In genomic region chr1:162854245-162854860, GRCh38 we compare ENCODE assay signal across 9 cellular contexts. TPM values are rescaled to one million over a fixed set of nuclear protein-coding genes. Genes with fewer than 3 reads are reported as not detected.
DNase-seq lines count a peak whose midpoint lies in the region; ATAC-seq and TF ChIP-seq lines count a peak whose summit lies in the region.
"Had no signal": no experiment of that assay in that cellular context is flagged by ENCODE, and none has a peak within 500 bp of the region (broad histone marks: within the 10 kb centered on the region; RNA-seq: fewer than 3 reads in every experiment).

No MANE protein-coding gene starts in this region.

- no peaks in the 10 kb centered on the region for H3K9me3 ChIP-seq in CD4-positive, alpha-beta memory T cell (ENCODE audit: control insufficient read depth in 1 of 2, low read length in 2 of 2)
- no peaks in the 10 kb centered on the region for H3K9me3 ChIP-seq in esophagus muscularis mucosa
- no peaks in the 10 kb centered on the region for H3K9me3 ChIP-seq in thyroid gland

- no peak overlapping the region for H3K27ac Mint-ChIP-seq in CD4-positive, alpha-beta memory T cell
- no peak overlapping the region for H3K27ac Mint-ChIP-seq in activated CD4-positive, alpha-beta memory T cell treated with anti-CD3 and anti-CD28 coated beads for 36 hours
- no peak overlapping the region for H3K27ac Mint-ChIP-seq in nephron
- H3K27ac Mint-ChIP-seq: T-helper 1 cell treated with Interleukin-12 subunit alpha and Interleukin-12 subunit beta and Interleukin-4 antibody, amounts not matched to agents 30 μg/mL and 1 μg/mL, for 36 hours had no signal

- H3K4me1 Mint-ChIP-seq in CD4-positive, alpha-beta memory T cell: no peaks in the 10 kb centered on the region
- H3K4me1 Mint-ChIP-seq in activated CD4-positive, alpha-beta memory T cell treated with anti-CD3 and anti-CD28 coated beads for 36 hours (ENCODE audit: low read depth): no peaks in the 10 kb centered on the region
- no peaks in the 10 kb centered on the region for H3K4me1 Mint-ChIP-seq in nephron

- no peaks in the 10 kb centered on the region for H3K36me3 Mint-ChIP-seq in CD4-positive, alpha-beta memory T cell
- no peaks in the 10 kb centered on the region for H3K36me3 Mint-ChIP-seq in activated CD4-positive, alpha-beta memory T cell treated with anti-CD3 and anti-CD28 coated beads for 36 hours
- no peaks in the 10 kb centered on the region for H3K36me3 Mint-ChIP-seq in nephron (ENCODE audit: low read depth)

- no peak overlapping the region for H3K27ac ChIP-seq in CD4-positive, alpha-beta memory T cell (ENCODE audit: low read depth, low read length)
- H3K27ac ChIP-seq in esophagus muscularis mucosa (replicated peaks in 1 of 4): no peak overlapping the region
- no peak overlapping the region for H3K27ac ChIP-seq in thyroid gland

- TF ChIP-seq CTCF in esophagus muscularis mucosa (IDR thresholded peaks at IDR 0.05) (peak; percentile 70 to 80 (median 72)), nephron (IDR thresholded peaks at IDR 0.05; ENCODE audit: unreplicated experiment in 3 of 3) (peak; percentile 77 to 88 (median 78)), thyroid gland (IDR thresholded peaks at IDR 0.05) (peak; percentile 28 to 76 (median 56))

- no peaks in the 10 kb centered on the region for H3K36me3 ChIP-seq in CD4-positive, alpha-beta memory T cell (ENCODE audit: insufficient read depth, low read length)
- H3K36me3 ChIP-seq in esophagus muscularis mucosa: no peaks in the 10 kb centered on the region
- no peaks in the 10 kb centered on the region for H3K36me3 ChIP-seq in thyroid gland

- no peaks in the 10 kb centered on the region for H3K4me1 ChIP-seq in CD4-positive, alpha-beta memory T cell (ENCODE audit: insufficient read depth, low read length)
- H3K4me1 ChIP-seq in esophagus muscularis mucosa (peaks cover 0 to 5% (median 0%) of the 10 kb centered on the region in 4 donors), thyroid gland (peaks cover 0 to 7% of the 10 kb centered on the region in 2 donors)

- WGBS in esophagus muscularis mucosa: 29% methylated on average over 4 of the region's 4 CpGs
- WGBS in thyroid gland, 2 donors: 32 to 35% methylated on average over 4 of the region's 4 CpGs

- intact Hi-C loops in CD4-positive, alpha-beta memory T cell (cut with micrococcal nuclease): loop anchor here (1.0 kb wide), 1 partner anchor 461 kb away; no protein-coding TSS in a partner anchor
- intact Hi-C loops in activated CD4-positive, alpha-beta memory T cell treated with anti-CD3 and anti-CD28 coated beads for 36 hours (cut with micrococcal nuclease): loop anchor here (1.0 to 5.0 kb wide), 3 partner anchors 320 to 1933 kb away; no protein-coding TSS in a partner anchor
- intact Hi-C loops in esophagus muscularis mucosa (cut with DNase I) (no loop called here), thyroid gland (cut with DNase I) (loop anchor here (10.0 kb wide), 2 partner anchors 320 to 460 kb away; no protein-coding TSS in a partner anchor)

- no peak overlapping the region for H3K4me3 Mint-ChIP-seq in CD4-positive, alpha-beta memory T cell
- no peak overlapping the region for H3K4me3 Mint-ChIP-seq in activated CD4-positive, alpha-beta memory T cell treated with anti-CD3 and anti-CD28 coated beads for 36 hours
- H3K4me3 Mint-ChIP-seq in nephron: no peak overlapping the region
- H3K4me3 Mint-ChIP-seq: T-helper 1 cell treated with Interleukin-12 subunit alpha and Interleukin-12 subunit beta and Interleukin-4 antibody, amounts not matched to agents 30 μg/mL and 1 μg/mL, for 36 hours had no signal

- ATAC-seq in GM19328 (IDR thresholded peaks at IDR 0.05; ENCODE audit: unreplicated experiment) (peak; percentile 69), HG03571 (IDR thresholded peaks at IDR 0.05; ENCODE audit: unreplicated experiment) (peak; percentile 84)

- DNase-seq in CD4-positive, alpha-beta memory T cell: peak in 4 of 5 donors; percentile 27 to 35 (median 32)
- DNase-seq in NCI-H748 (lab: John Stamatoyannopoulos, UW; ENCODE audit: unreplicated experiment): peak; percentile 82
- peak; percentile 63 for DNase-seq in activated CD4-positive, alpha-beta memory T cell treated with anti-CD3 and anti-CD28 coated beads for 36 hours
- no peak for DNase-seq in esophagus muscularis mucosa (ENCODE audit: extremely low spot score)
- DNase-seq in thyroid gland: peak; percentile 54 to 66

- H3K4me3 ChIP-seq in CD4-positive, alpha-beta memory T cell (ENCODE audit: low read length in 2 of 2): no peak overlapping the region
- H3K4me3 ChIP-seq in esophagus muscularis mucosa (no peak overlapping the region), thyroid gland (replicated peaks in 1 of 3) (no peak overlapping the region)

- H3K27me3 ChIP-seq in CD4-positive, alpha-beta memory T cell (ENCODE audit: insufficient read depth, low read length): no peaks in the 10 kb centered on the region
- H3K27me3 ChIP-seq in esophagus muscularis mucosa (peaks cover 0 to 3% (median 0%) of the 10 kb centered on the region in 4 donors), thyroid gland (no peaks in the 10 kb centered on the region)

- TF ChIP-seq POLR2A in esophagus muscularis mucosa (IDR thresholded peaks at IDR 0.05; ENCODE audit: low read depth) (no peak), thyroid gland (IDR thresholded peaks at IDR 0.05) (no peak)

- H3K27me3 Mint-ChIP-seq in CD4-positive, alpha-beta memory T cell: peaks cover 4% of the 10 kb centered on the region in 2 donors
- H3K27me3 Mint-ChIP-seq in activated CD4-positive, alpha-beta memory T cell treated with anti-CD3 and anti-CD28 coated beads for 36 hours: peaks cover 1% of the 10 kb centered on the region
- H3K27me3 Mint-ChIP-seq in nephron (ENCODE audit: low read depth): no peaks in the 10 kb centered on the region

- no peak for TF ChIP-seq EP300 in esophagus muscularis mucosa (IDR thresholded peaks at IDR 0.05)

- POLR2A ChIA-PET in CD4-positive, alpha-beta memory T cell (lab: Charles Lee; ENCODE audit: partially characterized antibody): interaction anchor here (0.7 to 1.1 kb wide), 2 partner anchors 461 to 467 kb away, joined by 4 read pairs; no protein-coding TSS in a partner anchor
- POLR2A ChIA-PET in activated CD4-positive, alpha-beta memory T cell treated with anti-CD3 and anti-CD28 coated beads for 36 hours (lab: Charles Lee): no interaction called here

- CTCF ChIA-PET in CD4-positive, alpha-beta memory T cell (lab: Charles Lee; ENCODE audit: partially characterized antibody): interaction anchor here (0.7 to 4.5 kb wide), 17 partner anchors 9 to 1933 kb away, joined by 3 to 78 read pairs (median 4); no protein-coding TSS in a partner anchor
- CTCF ChIA-PET in activated CD4-positive, alpha-beta memory T cell treated with anti-CD3 and anti-CD28 coated beads for 36 hours (lab: Charles Lee): interaction anchor here (0.7 to 4.4 kb wide), 17 partner anchors 9 to 471 kb away, joined by 3 to 45 read pairs (median 4); partner anchors contain the start of genes NUF2 and RGS4

- H3K9me3 Mint-ChIP-seq in CD4-positive, alpha-beta memory T cell: no peaks in the 10 kb centered on the region
- no peaks in the 10 kb centered on the region for H3K9me3 Mint-ChIP-seq in activated CD4-positive, alpha-beta memory T cell treated with anti-CD3 and anti-CD28 coated beads for 36 hours
- no peaks in the 10 kb centered on the region for H3K9me3 Mint-ChIP-seq in nephron
- H3K9me3 Mint-ChIP-seq: T-helper 1 cell treated with Interleukin-12 subunit alpha and Interleukin-12 subunit beta and Interleukin-4 antibody, amounts not matched to agents 30 μg/mL and 1 μg/mL, for 36 hours had no signal

RNA-seq across cellular contexts. Expression of gene CCDC190, which starts 6.6 kb away (rescaled TPM):
- total RNA-seq in CD4-positive, alpha-beta memory T cell: not detected
- polyA plus RNA-seq in CD4-positive, alpha-beta memory T cell: not detected
- not detected for total RNA-seq in activated CD4-positive, alpha-beta memory T cell treated with anti-CD3 and anti-CD28 coated beads for 36 hours
- under 1 TPM in 1 of 4 donors, not detected in 3; 0.26 TPM for total RNA-seq in esophagus muscularis mucosa
- total RNA-seq in thyroid gland: under 1 TPM in 2 of 4 donors, not detected in 2; 0.40 to 0.89 TPM
